8 cellular contexts compared by ENCODE assay signal in genomic region chr6:79466222-79466834, GRCh38.
DNase-seq lines count a peak whose midpoint lies in the region; ATAC-seq and TF ChIP-seq lines count a peak whose summit lies in the region.

No MANE protein-coding gene starts in this region.

- no peaks in the 10 kb centered on the region for H3F3A ChIP-seq in smooth muscle cell (ENCODE audit: low read depth)

- no peak overlapping the region for H2AFZ ChIP-seq in smooth muscle cell (ENCODE audit: low read depth)

- no peak overlapping the region for H3K27ac Mint-ChIP-seq in T-cell

- no peaks in the 10 kb centered on the region for H3K4me1 Mint-ChIP-seq in T-cell

- no peaks in the 10 kb centered on the region for H3K27me3 ChIP-seq in BJ (ENCODE audit: control insufficient read depth, insufficient read depth, low read length)
- H3K27me3 ChIP-seq in smooth muscle cell (ENCODE audit: low read depth) = no peaks in the 10 kb centered on the region

- peaks cover 3 to 10% of the 10 kb centered on the region in 2 donors for H3K27me3 Mint-ChIP-seq in T-cell

- H3K4me2 ChIP-seq in smooth muscle cell = no peak overlapping the region

- H3K9me3 ChIP-seq in smooth muscle cell (replicated peaks; ENCODE audit: low read depth) = no peaks in the 10 kb centered on the region

- WGBS in smooth muscle cell (ENCODE audit: low lambda C conversion rate) = 37% methylated on average over 6 of the region's 6 CpGs

- CTCF ChIA-PET in BJ (lab: Yijun Ruan, JAX) = interaction anchor here (1.1 to 1.6 kb wide), 4 partner anchors 9 to 656 kb away, joined by 3 to 5 read pairs (median 4); no protein-coding TSS in a partner anchor
- CTCF ChIA-PET in T-cell (lab: Charles Lee) = interaction anchor here in 1 of 2 donors (0.7 kb wide), 1 partner anchor 19 kb away, joined by 3 read pairs; no protein-coding TSS in a partner anchor

- POLR2A ChIA-PET in BJ (lab: Charles Lee) = no interaction called here
- POLR2A ChIA-PET in T-cell (lab: Charles Lee) = no interaction called here

- no peaks in the 10 kb centered on the region for H3K36me3 ChIP-seq in BJ (ENCODE audit: control insufficient read depth, insufficient read depth, low read length)
- H3K36me3 ChIP-seq in smooth muscle cell (ENCODE audit: low read depth) = no peaks in the 10 kb centered on the region

- H3K79me2 ChIP-seq in smooth muscle cell (ENCODE audit: low read depth) = no peaks in the 10 kb centered on the region

- H3K9me3 Mint-ChIP-seq in T-cell = no peaks in the 10 kb centered on the region

- H3K9ac ChIP-seq in smooth muscle cell (ENCODE audit: low read depth) = no peak overlapping the region

- peak; percentile 55 for ATAC-seq in GM21619 (IDR thresholded peaks at IDR 0.05; ENCODE audit: unreplicated experiment)
- no peak for ATAC-seq in T-cell (replicated peaks in 1 of 4)

- H3K4me3 Mint-ChIP-seq in T-cell = no peak overlapping the region

- TF ChIP-seq CTCF in BJ (IDR thresholded peaks at IDR 0.05; ENCODE audit: insufficient read depth, low read depth, low read length) = peak; percentile 31
- TF ChIP-seq CTCF in fibroblast of mammary gland (conservative IDR thresholded peaks at IDR 0.05; ENCODE audit: control insufficient read depth, insufficient read depth, low read depth, low read length) = peak; percentile 65
- peak; percentile 57 for TF ChIP-seq CTCF in smooth muscle cell (IDR thresholded peaks at IDR 0.05; ENCODE audit: borderline replicate concordance, insufficient read depth, poor library complexity, severe bottlenecking)

- peaks cover 11% of the 10 kb centered on the region for H3K4me1 ChIP-seq in smooth muscle cell (ENCODE audit: low read depth)

- no peaks in the 10 kb centered on the region for H3K36me3 Mint-ChIP-seq in T-cell

- no peak for DNase-seq in BJ (ENCODE audit: low read depth)
- DNase-seq in OCI-M1 (lab: John Stamatoyannopoulos, UW) = peak; percentile 71
- DNase-seq in fibroblast of mammary gland (ENCODE audit: low read depth) = peak; percentile 56
- no peak for DNase-seq in smooth muscle cell (lab: John Stamatoyannopoulos, UW; ENCODE audit: unreplicated experiment)
- no peak for DNase-seq in activated CD8-positive, alpha-beta memory T cell treated with anti-CD3 and anti-CD28 coated beads for 24 hours
- DNase-seq in stimulated activated CD4-positive, alpha-beta T cell treated with anti-CD3 and anti-CD28 coated beads, Interleukin-4, amount 100 ng/mL, for 24 hours = no peak
- no peak for DNase-seq in T-cell

- no peaks in the 10 kb centered on the region for H4K20me1 ChIP-seq in smooth muscle cell (ENCODE audit: low read depth)

- no peak overlapping the region for H3K27ac ChIP-seq in smooth muscle cell (ENCODE audit: low read depth)

- H3K4me3 ChIP-seq in BJ (ENCODE audit: low read depth, low read length) = no peak overlapping the region
- H3K4me3 ChIP-seq in fibroblast of mammary gland (ENCODE audit: control insufficient read depth, low read depth, low read length) = no peak overlapping the region
- no peak overlapping the region for H3K4me3 ChIP-seq in smooth muscle cell

Comparison
In these comparisons a context has a peak if more than half of its experiments do, and no peak if none do; other contexts are left out.
1. DNase-seq: peak in OCI-M1 (single experiment) and fibroblast of mammary gland (single experiment); none in BJ (single experiment), smooth muscle cell (single experiment), activated CD8-positive, alpha-beta memory T cell treated with anti-CD3 and anti-CD28 coated beads for 24 hours (single experiment), stimulated activated CD4-positive, alpha-beta T cell treated with anti-CD3 and anti-CD28 coated beads, Interleukin-4, amount 100 ng/mL, for 24 hours (single experiment) and T-cell (0 of 34).
2. Peak in every context shown above with its lines, with median percentiles within 50 percentile points of each other: CTCF ChIP-seq.